Comparison of ENCODE assay signal across 19 cellular contexts in genomic region chr10:73228247-73228646, GRCh38.
"Had no signal": no experiment of that assay in that cellular context is flagged by ENCODE, and none has a peak within 500 bp of the region (broad histone marks: within the 10 kb centered on the region; RNA-seq: fewer than 3 reads in every experiment).

No MANE protein-coding gene starts in this region.

- H3K27me3 Mint-ChIP-seq: activated B cell treated with CpG ODN at 0.5 μM for 24 hours; activated CD4-positive, alpha-beta T cell treated with anti-CD3 and anti-CD28 coated beads, Interleukin-2, amount 10 ng/mL, durations not matched to agents 24 days and 14 days; type B pancreatic cell had no signal

- H3K27ac Mint-ChIP-seq: activated B cell treated with CpG ODN at 0.5 μM for 24 hours; activated CD4-positive, alpha-beta T cell treated with anti-CD3 and anti-CD28 coated beads, Interleukin-2, amount 10 ng/mL, durations not matched to agents 24 days and 14 days; nephron; type B pancreatic cell had no signal

- H3K36me3 Mint-ChIP-seq: activated naive CD4-positive, alpha-beta T cell treated with anti-CD3 and anti-CD28 coated beads, Interleukin-2, amount 50 U/mL, for 72 hours had no signal

- H3K4me3 ChIP-seq: esophagus muscularis mucosa, psoas muscle, right lobe of liver, spleen, suprapubic skin had no signal

- H3K4me3 Mint-ChIP-seq: activated B cell treated with CpG ODN at 0.5 μM for 24 hours; activated CD4-positive, alpha-beta T cell treated with anti-CD3 and anti-CD28 coated beads, Interleukin-2, amount 10 ng/mL, durations not matched to agents 24 days and 14 days; nephron; type B pancreatic cell had no signal

- DNase-seq: activated B cell treated with CpG ODN at 0.5 μM for 24 hours; activated CD4-positive, alpha-beta T cell treated with anti-CD3 and anti-CD28 coated beads, Interleukin-2, amount 10 ng/mL, durations not matched to agents 24 days and 14 days; activated effector memory CD4-positive, alpha-beta T cell treated with Interleukin-2 at 50 U/mL for 16 hours; amygdala; brain microvascular endothelial cell; mesendoderm; psoas muscle; right lobe of liver; spleen; stimulated activated CD4-positive, alpha-beta T cell treated with anti-CD3 and anti-CD28 coated beads, Interleukin-1b, Interleukin-23, amount 100 ng/mL, for 48 hours; stimulated activated naive CD4-positive, alpha-beta T cell; T-helper 9 cell had no signal

- ATAC-seq: activated naive CD4-positive, alpha-beta T cell treated with anti-CD3 and anti-CD28 coated beads, Interleukin-2, amount 50 U/mL, for 72 hours; psoas muscle had no signal

- H3K4me1 ChIP-seq: esophagus muscularis mucosa, right lobe of liver, suprapubic skin had no signal

- H3K27me3 ChIP-seq: brain microvascular endothelial cell, esophagus muscularis mucosa, right lobe of liver, spleen, suprapubic skin had no signal

- FAIRE-seq: endometrium, frontal cortex had no signal

- H3K9me3 ChIP-seq: esophagus muscularis mucosa, psoas muscle, right lobe of liver, spleen, suprapubic skin had no signal

- H3K27ac ChIP-seq: brain microvascular endothelial cell, esophagus muscularis mucosa, psoas muscle, right lobe of liver, spleen, suprapubic skin had no signal

- H3K4me1 Mint-ChIP-seq: activated B cell treated with CpG ODN at 0.5 μM for 24 hours; activated CD4-positive, alpha-beta T cell treated with anti-CD3 and anti-CD28 coated beads, Interleukin-2, amount 10 ng/mL, durations not matched to agents 24 days and 14 days; nephron had no signal

- H3K9me3 Mint-ChIP-seq: activated B cell treated with CpG ODN at 0.5 μM for 24 hours; activated CD4-positive, alpha-beta T cell treated with anti-CD3 and anti-CD28 coated beads, Interleukin-2, amount 10 ng/mL, durations not matched to agents 24 days and 14 days; activated naive CD4-positive, alpha-beta T cell treated with anti-CD3 and anti-CD28 coated beads, Interleukin-2, amount 50 U/mL, for 72 hours; nephron; type B pancreatic cell had no signal
